Comparison of ENCODE assay signal across 8 cellular contexts in the genomic region with DNA sequence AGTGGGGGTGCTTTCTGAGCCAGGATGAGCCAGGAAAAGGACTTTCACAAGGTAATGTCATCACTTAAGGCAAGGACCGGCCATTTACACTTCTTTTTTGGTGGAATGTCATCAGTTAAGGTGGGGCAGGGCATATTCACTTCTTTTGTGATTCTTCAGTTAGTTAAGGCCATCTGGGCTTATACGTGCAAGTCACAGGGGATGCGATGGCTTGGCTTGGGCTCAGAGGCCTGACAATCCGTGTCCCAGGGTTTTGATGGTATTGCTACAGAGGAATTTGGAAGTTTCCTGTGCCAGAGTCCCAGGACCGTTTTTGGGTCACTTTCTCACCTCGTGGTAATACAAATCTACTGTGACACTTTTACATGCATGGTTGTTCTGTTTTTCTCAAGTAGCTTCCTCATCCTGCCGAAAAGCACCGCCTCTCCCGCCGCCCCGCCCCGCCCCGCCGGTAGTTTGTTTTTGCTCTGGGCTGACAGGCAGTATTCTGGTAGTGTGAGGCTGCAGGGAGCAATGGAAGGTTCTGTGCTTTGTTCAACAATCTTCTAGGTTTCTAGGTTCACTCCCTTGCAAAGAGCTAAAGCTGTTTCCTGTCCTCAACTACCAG.
DNase-seq lines count a peak whose midpoint lies in the region; ATAC-seq and TF ChIP-seq lines count a peak whose summit lies in the region.
"Not testable (repeated sequence)": the region's sequence is repeated elsewhere in the genome, so short reads cannot be mapped to it uniquely, and the experiment has no call there.

No MANE protein-coding gene starts in this region.

- not testable (repeated sequence) for H3K9me3 ChIP-seq in body of pancreas; iPS-18c (ENCODE audit: control insufficient read depth, insufficient read depth, low read length); smooth muscle cell (replicated peaks; ENCODE audit: low read depth)

- H3K79me2 ChIP-seq in smooth muscle cell (ENCODE audit: low read depth): not testable (repeated sequence)

- TF ChIP-seq POLR2A in NB4 (IDR thresholded peaks at IDR 0.05; ENCODE audit: extremely low read depth, insufficient read length); body of pancreas (IDR thresholded peaks at IDR 0.05): not testable (repeated sequence)

- peak overlapping the region in 1 of 4 donors; percentile 10 for H3K27ac ChIP-seq in body of pancreas
- not testable (repeated sequence) for H3K27ac ChIP-seq in smooth muscle cell (ENCODE audit: low read depth)

- H4K20me1 ChIP-seq in smooth muscle cell (ENCODE audit: low read depth): not testable (repeated sequence)

- not testable (repeated sequence) for H3K27me3 ChIP-seq in body of pancreas
- H3K27me3 ChIP-seq in smooth muscle cell (ENCODE audit: low read depth): peaks cover 17% of the 10 kb centered on the region

- intact Hi-C loops in body of pancreas (cut with DNase I): not testable (repeated sequence)

- not testable (repeated sequence) for H2AFZ ChIP-seq in smooth muscle cell (ENCODE audit: low read depth)

- peak overlapping the region; percentile 40 for H3K4me2 ChIP-seq in smooth muscle cell

- H3K4me3 ChIP-seq in NB4 (ENCODE audit: low read depth, low read length); body of pancreas; smooth muscle cell: not testable (repeated sequence)
- H3K4me3 ChIP-seq in iPS-18c (ENCODE audit: insufficient read depth, low read depth, low read length): peak overlapping the region; percentile 31; the same call in 1 of the 2 replicates

- ATAC-seq in GM19025 (IDR thresholded peaks at IDR 0.05; ENCODE audit: low read depth, unreplicated experiment) (peak; percentile 91), HG02852 (IDR thresholded peaks at IDR 0.05; ENCODE audit: unreplicated experiment) (peak; percentile 93), body of pancreas (peak; percentile 81)

- not testable (repeated sequence) for TF ChIP-seq CTCF in NB4 (IDR thresholded peaks at IDR 0.05; ENCODE audit: low read depth, low read length); body of pancreas (IDR thresholded peaks at IDR 0.05); smooth muscle cell (IDR thresholded peaks at IDR 0.05; ENCODE audit: borderline replicate concordance, insufficient read depth, poor library complexity, severe bottlenecking)

- H3K9ac ChIP-seq in smooth muscle cell (ENCODE audit: low read depth): not testable (repeated sequence)

- 23 to 24% methylated on average over 14 of the region's 14 CpGs for WGBS in body of pancreas, 2 donors
- 19% methylated on average over 14 of the region's 14 CpGs for WGBS in smooth muscle cell (ENCODE audit: low lambda C conversion rate)

- H3K36me3 ChIP-seq in body of pancreas (replicated peaks in 1 of 2; ENCODE audit: insufficient read depth in 1 of 2, low read depth in 2 of 2); smooth muscle cell (ENCODE audit: low read depth): not testable (repeated sequence)

- H3K4me1 ChIP-seq in body of pancreas: not testable (repeated sequence)
- H3K4me1 ChIP-seq in smooth muscle cell (ENCODE audit: low read depth): peaks cover 30% of the 10 kb centered on the region

- not testable (repeated sequence) for H3F3A ChIP-seq in smooth muscle cell (ENCODE audit: low read depth)

- DNase-seq in AG20443 (ENCODE audit: low spot score) (peak; percentile 41), NB4 (ENCODE audit: low read depth) (peak; percentile 66), body of pancreas (peak in 2 of 4 donors; percentile 19 to 48)
- peak; percentile 29 to 43 for DNase-seq in activated CD4-positive, alpha-beta T cell treated with anti-CD3 and anti-CD28 coated beads for 24 hours (ENCODE audit: low read depth in 2 of 2)
- not testable (repeated sequence) for DNase-seq in smooth muscle cell (lab: John Stamatoyannopoulos, UW; ENCODE audit: unreplicated experiment)
